1 cellular context compared by ENCODE assay signal in the genomic region with DNA sequence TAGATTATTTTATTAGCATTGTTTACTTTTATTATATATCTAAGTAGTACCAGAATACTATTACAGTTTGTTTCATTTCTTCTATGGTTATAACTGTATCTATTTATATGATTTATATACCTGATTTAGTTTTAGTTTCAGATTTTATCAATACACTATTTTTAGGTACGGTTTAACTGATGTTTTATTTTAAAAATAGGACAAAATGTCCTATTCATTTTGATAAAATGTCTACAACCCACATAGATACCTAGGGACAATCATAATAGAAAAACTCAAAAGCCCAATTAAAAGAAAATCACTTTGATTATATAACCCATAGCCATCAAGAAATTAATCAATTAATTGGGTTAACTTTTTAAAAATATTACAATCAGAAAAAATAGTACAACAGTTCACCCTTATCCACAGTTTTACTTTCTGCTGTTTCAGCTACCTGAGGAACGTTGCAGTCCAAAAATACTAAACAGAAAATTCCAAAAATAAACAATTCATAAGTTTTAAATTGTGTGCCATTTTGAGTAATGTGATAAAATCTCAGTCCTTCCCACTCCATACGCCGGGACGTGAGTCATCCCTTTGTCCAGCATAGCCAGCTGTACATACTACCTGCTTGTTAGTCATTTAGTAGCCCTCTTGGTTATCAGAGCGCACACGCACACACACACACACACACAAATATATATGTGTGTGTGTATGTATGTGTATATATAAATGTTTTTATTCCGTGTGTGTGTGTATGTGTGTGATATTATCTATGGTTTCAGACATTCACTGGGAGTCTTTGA.
TF ChIP-seq lines count a peak whose summit lies in the region.

No MANE protein-coding gene starts in this region.

TF ChIP-seq in HCT116, 20 proteins besides CTCF, POLR2A, EP300 and RAD21 (continued from another document):
- TF ChIP-seq, protein P1, sequence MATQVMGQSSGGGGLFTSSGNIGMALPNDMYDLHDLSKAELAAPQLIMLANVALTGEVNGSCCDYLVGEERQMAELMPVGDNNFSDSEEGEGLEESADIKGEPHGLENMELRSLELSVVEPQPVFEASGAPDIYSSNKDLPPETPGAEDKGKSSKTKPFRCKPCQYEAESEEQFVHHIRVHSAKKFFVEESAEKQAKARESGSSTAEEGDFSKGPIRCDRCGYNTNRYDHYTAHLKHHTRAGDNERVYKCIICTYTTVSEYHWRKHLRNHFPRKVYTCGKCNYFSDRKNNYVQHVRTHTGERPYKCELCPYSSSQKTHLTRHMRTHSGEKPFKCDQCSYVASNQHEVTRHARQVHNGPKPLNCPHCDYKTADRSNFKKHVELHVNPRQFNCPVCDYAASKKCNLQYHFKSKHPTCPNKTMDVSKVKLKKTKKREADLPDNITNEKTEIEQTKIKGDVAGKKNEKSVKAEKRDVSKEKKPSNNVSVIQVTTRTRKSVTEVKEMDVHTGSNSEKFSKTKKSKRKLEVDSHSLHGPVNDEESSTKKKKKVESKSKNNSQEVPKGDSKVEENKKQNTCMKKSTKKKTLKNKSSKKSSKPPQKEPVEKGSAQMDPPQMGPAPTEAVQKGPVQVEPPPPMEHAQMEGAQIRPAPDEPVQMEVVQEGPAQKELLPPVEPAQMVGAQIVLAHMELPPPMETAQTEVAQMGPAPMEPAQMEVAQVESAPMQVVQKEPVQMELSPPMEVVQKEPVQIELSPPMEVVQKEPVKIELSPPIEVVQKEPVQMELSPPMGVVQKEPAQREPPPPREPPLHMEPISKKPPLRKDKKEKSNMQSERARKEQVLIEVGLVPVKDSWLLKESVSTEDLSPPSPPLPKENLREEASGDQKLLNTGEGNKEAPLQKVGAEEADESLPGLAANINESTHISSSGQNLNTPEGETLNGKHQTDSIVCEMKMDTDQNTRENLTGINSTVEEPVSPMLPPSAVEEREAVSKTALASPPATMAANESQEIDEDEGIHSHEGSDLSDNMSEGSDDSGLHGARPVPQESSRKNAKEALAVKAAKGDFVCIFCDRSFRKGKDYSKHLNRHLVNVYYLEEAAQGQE (IDR thresholded peaks at IDR 0.05; ENCODE audit: low read depth): no peak
- peak; percentile 50 for TF ChIP-seq FOSL1 (IDR thresholded peaks at IDR 0.05; ENCODE audit: low read depth)
- peak; percentile 22; the same call in 1 of the 2 replicates for TF ChIP-seq SP1 (IDR thresholded peaks at IDR 0.05; ENCODE audit: low read depth)
- TF ChIP-seq CBX3 (IDR thresholded peaks at IDR 0.05; ENCODE audit: low read depth): no peak
- peak; percentile 47 for TF ChIP-seq JUND (IDR thresholded peaks at IDR 0.05)
- TF ChIP-seq, protein P2, sequence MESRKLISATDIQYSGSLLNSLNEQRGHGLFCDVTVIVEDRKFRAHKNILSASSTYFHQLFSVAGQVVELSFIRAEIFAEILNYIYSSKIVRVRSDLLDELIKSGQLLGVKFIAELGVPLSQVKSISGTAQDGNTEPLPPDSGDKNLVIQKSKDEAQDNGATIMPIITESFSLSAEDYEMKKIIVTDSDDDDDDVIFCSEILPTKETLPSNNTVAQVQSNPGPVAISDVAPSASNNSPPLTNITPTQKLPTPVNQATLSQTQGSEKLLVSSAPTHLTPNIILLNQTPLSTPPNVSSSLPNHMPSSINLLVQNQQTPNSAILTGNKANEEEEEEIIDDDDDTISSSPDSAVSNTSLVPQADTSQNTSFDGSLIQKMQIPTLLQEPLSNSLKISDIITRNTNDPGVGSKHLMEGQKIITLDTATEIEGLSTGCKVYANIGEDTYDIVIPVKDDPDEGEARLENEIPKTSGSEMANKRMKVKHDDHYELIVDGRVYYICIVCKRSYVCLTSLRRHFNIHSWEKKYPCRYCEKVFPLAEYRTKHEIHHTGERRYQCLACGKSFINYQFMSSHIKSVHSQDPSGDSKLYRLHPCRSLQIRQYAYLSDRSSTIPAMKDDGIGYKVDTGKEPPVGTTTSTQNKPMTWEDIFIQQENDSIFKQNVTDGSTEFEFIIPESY (IDR thresholded peaks at IDR 0.05; ENCODE audit: extremely low read depth, insufficient replicate concordance, low read length): no peak
- no peak for TF ChIP-seq CEBPB (IDR thresholded peaks at IDR 0.05; ENCODE audit: low read depth)
